8 cellular contexts compared by ENCODE assay signal in genomic region chr2:20447437-20448245, GRCh38. TPM values are rescaled to one million over a fixed set of nuclear protein-coding genes. Genes with fewer than 3 reads are reported as not detected.
DNase-seq lines count a peak whose midpoint lies in the region; ATAC-seq and TF ChIP-seq lines count a peak whose summit lies in the region.

No MANE protein-coding gene starts in this region.

- H3K27ac ChIP-seq in CD4-positive, alpha-beta T cell (ENCODE audit: low read depth, low read length), result no peak overlapping the region
- H3K27ac ChIP-seq in esophagus muscularis mucosa (replicated peaks in 1 of 4) (peak overlapping the region; percentile 94 to 100 (median 98)), uterus (peak overlapping the region; percentile 96 to 97)

- no peaks in the 10 kb centered on the region for H3K9me3 Mint-ChIP-seq in CD4-positive, alpha-beta T cell
- H3K9me3 Mint-ChIP-seq in activated CD4-positive, alpha-beta T cell treated with anti-CD3 and anti-CD28 coated beads, Interleukin-2, amount 10 ng/mL, durations not matched to agents 7 days and 5 days, result no peaks in the 10 kb centered on the region
- no peaks in the 10 kb centered on the region for H3K9me3 Mint-ChIP-seq in naive B cell

- CTCF ChIA-PET in CD4-positive, alpha-beta T cell (lab: Charles Lee), result interaction anchor here (1.0 to 1.9 kb wide), 3 partner anchors 188 to 516 kb away, joined by 3 to 10 read pairs (median 4); partner anchors contain the start of gene HS1BP3
- CTCF ChIA-PET in activated CD4-positive, alpha-beta T cell treated with anti-CD3 and anti-CD28 coated beads, Interleukin-2, amount 10 ng/mL, durations not matched to agents 7 days and 5 days (lab: Charles Lee), result interaction anchor here (1.0 to 2.2 kb wide), 11 partner anchors 10 to 516 kb away, joined by 3 to 21 read pairs (median 4); partner anchors contain the start of gene HS1BP3

- H3K27me3 Mint-ChIP-seq in CD4-positive, alpha-beta T cell, result peaks cover 35% of the 10 kb centered on the region
- H3K27me3 Mint-ChIP-seq in activated CD4-positive, alpha-beta T cell treated with anti-CD3 and anti-CD28 coated beads, Interleukin-2, amount 10 ng/mL, durations not matched to agents 7 days and 5 days, result peaks cover 53% of the 10 kb centered on the region
- peaks cover 4 to 9% (median 6%) of the 10 kb centered on the region in 3 donors for H3K27me3 Mint-ChIP-seq in naive B cell

- under 1% methylated on average over 28 of the region's 78 CpGs for WGBS in esophagus muscularis mucosa

- POLR2A ChIA-PET in CD4-positive, alpha-beta T cell (lab: Charles Lee), result interaction anchor here (1.0 to 2.0 kb wide), 10 partner anchors 19 to 1888 kb away, joined by 3 to 30 read pairs (median 4); partner anchors contain the start of genes HS1BP3, LDAH and RDH14
- POLR2A ChIA-PET in activated CD4-positive, alpha-beta T cell treated with anti-CD3 and anti-CD28 coated beads, Interleukin-2, amount 10 ng/mL, durations not matched to agents 7 days and 5 days (lab: Charles Lee), result interaction anchor here (0.7 to 1.5 kb wide), 2 partner anchors 10 to 82 kb away, joined by 3 to 5 read pairs; no protein-coding TSS in a partner anchor

- peaks cover 15 to 26% (median 18%) of the 10 kb centered on the region in 4 donors for H3K36me3 ChIP-seq in esophagus muscularis mucosa
- H3K36me3 ChIP-seq in uterus, result no peaks in the 10 kb centered on the region

- intact Hi-C loops in CD4-positive, alpha-beta T cell (cut with DNase I, micrococcal nuclease), result loop anchor here in 1 of 2 experiments (5.0 to 10.0 kb wide), 2 partner anchors 515 to 1883 kb away; partner anchors contain the start of gene RDH14
- intact Hi-C loops in esophagus muscularis mucosa (cut with DNase I) (no loop called here), uterus (cut with DNase I; ENCODE audit: low total_unique reads) (no loop called here)

- TF ChIP-seq EP300 in esophagus muscularis mucosa (IDR thresholded peaks at IDR 0.05), result no peak

- H3K4me1 ChIP-seq in esophagus muscularis mucosa, result peaks cover 29 to 62% (median 58%) of the 10 kb centered on the region in 4 donors
- H3K4me1 ChIP-seq in uterus, result no peaks in the 10 kb centered on the region

- H3K27ac Mint-ChIP-seq in CD4-positive, alpha-beta T cell, result no peak overlapping the region
- H3K27ac Mint-ChIP-seq in activated CD4-positive, alpha-beta T cell treated with anti-CD3 and anti-CD28 coated beads, Interleukin-2, amount 10 ng/mL, durations not matched to agents 7 days and 5 days, result no peak overlapping the region
- H3K27ac Mint-ChIP-seq in naive B cell, result peak overlapping the region; percentile 87 to 98 (median 92)

- H3K4me3 Mint-ChIP-seq in CD4-positive, alpha-beta T cell, result peak overlapping the region; percentile 84
- H3K4me3 Mint-ChIP-seq in activated CD4-positive, alpha-beta T cell treated with anti-CD3 and anti-CD28 coated beads, Interleukin-2, amount 10 ng/mL, durations not matched to agents 7 days and 5 days, result peak overlapping the region; percentile 61
- H3K4me3 Mint-ChIP-seq in naive B cell, result peak overlapping the region; percentile 78 to 95 (median 90)

- TF ChIP-seq POLR2A in esophagus muscularis mucosa (IDR thresholded peaks at IDR 0.05; ENCODE audit: low read depth) (peak; percentile 34), uterus (IDR thresholded peaks at IDR 0.05) (no peak)

- peak overlapping the region; percentile 73 to 99 (median 78) for H3K4me3 ChIP-seq in esophagus muscularis mucosa
- H3K4me3 ChIP-seq in uterus, result peak overlapping the region; percentile 89 to 97

- DNase-seq in CD4-positive, alpha-beta T cell, result peak in 5 of 10 experiments; percentile 6 to 36 (median 14)
- peak; percentile 32 for DNase-seq in HT1080 (ENCODE audit: low read depth)
- peak; percentile 24 for DNase-seq in activated CD4-positive, alpha-beta T cell treated with anti-CD3 and anti-CD28 coated beads, Interleukin-2, amount 10 ng/mL, durations not matched to agents 7 days and 5 days
- no peak for DNase-seq in esophagus muscularis mucosa (ENCODE audit: extremely low spot score)
- DNase-seq in naive B cell, result peak; percentile 29
- DNase-seq in uterus, result peak; percentile 64 to 67
- no peak for DNase-seq in MV-4-11 (lab: John Stamatoyannopoulos, UW)

- no peaks in the 10 kb centered on the region for H3K4me1 Mint-ChIP-seq in CD4-positive, alpha-beta T cell (ENCODE audit: low read depth)
- peaks cover 7% of the 10 kb centered on the region for H3K4me1 Mint-ChIP-seq in activated CD4-positive, alpha-beta T cell treated with anti-CD3 and anti-CD28 coated beads, Interleukin-2, amount 10 ng/mL, durations not matched to agents 7 days and 5 days
- peaks cover 4 to 12% (median 11%) of the 10 kb centered on the region in 3 donors for H3K4me1 Mint-ChIP-seq in naive B cell

- H3K9me3 ChIP-seq in CD4-positive, alpha-beta T cell (ENCODE audit: control insufficient read depth, low read length), result no peaks in the 10 kb centered on the region
- H3K9me3 ChIP-seq in esophagus muscularis mucosa (no peaks in the 10 kb centered on the region), uterus (no peaks in the 10 kb centered on the region)

- no peaks in the 10 kb centered on the region for H3K36me3 Mint-ChIP-seq in CD4-positive, alpha-beta T cell (ENCODE audit: low read depth)
- no peaks in the 10 kb centered on the region for H3K36me3 Mint-ChIP-seq in activated CD4-positive, alpha-beta T cell treated with anti-CD3 and anti-CD28 coated beads, Interleukin-2, amount 10 ng/mL, durations not matched to agents 7 days and 5 days (ENCODE audit: low read depth)
- peaks cover 0 to 6% of the 10 kb centered on the region in 2 donors for H3K36me3 Mint-ChIP-seq in naive B cell

- no peak for TF ChIP-seq CTCF in CD4-positive, alpha-beta T cell (IDR thresholded peaks at IDR 0.05)
- TF ChIP-seq CTCF in esophagus muscularis mucosa (IDR thresholded peaks at IDR 0.05), result no peak
- peak in 1 of 4 experiments; percentile 3 for TF ChIP-seq CTCF in uterus (IDR thresholded peaks at IDR 0.05)

- no peak for ATAC-seq in CD4-positive, alpha-beta T cell (ENCODE audit: poor library complexity)
- peak; percentile 5 for ATAC-seq in GM19025 (IDR thresholded peaks at IDR 0.05; ENCODE audit: low read depth, unreplicated experiment)
- no peak for ATAC-seq in naive B cell (ENCODE audit: low read depth in 2 of 2)

- peaks cover 22% of the 10 kb centered on the region for H3K27me3 ChIP-seq in CD4-positive, alpha-beta T cell (ENCODE audit: control insufficient read depth, insufficient read depth, low read length)
- H3K27me3 ChIP-seq in esophagus muscularis mucosa (no peaks in the 10 kb centered on the region), uterus (no peaks in the 10 kb centered on the region)

RNA-seq across cellular contexts. Expression of gene RHOB, which starts 0.8 kb away (rescaled TPM):
- 10 to 100 TPM; 25.9 to 26.6 TPM for total RNA-seq in CD4-positive, alpha-beta T cell
- total RNA-seq in HT1080 (2014; rRNA removed; shearing (Covaris generic)), result 102 and 107 TPM in 2 replicates
- polyA plus RNA-seq in HT1080 (2015; cell fraction: cytosol; rRNA removed), result 73.4 and 77.7 TPM in 2 replicates
- polyA plus RNA-seq in HT1080 (2015; cell fraction: nucleus; rRNA removed), result 65.4 and 72.1 TPM in 2 replicates
- under 1 TPM; 0.52 to 0.67 TPM for total RNA-seq in activated CD4-positive, alpha-beta T cell treated with anti-CD3 and anti-CD28 coated beads, Interleukin-2, amount 10 ng/mL, durations not matched to agents 7 days and 5 days
- total RNA-seq in esophagus muscularis mucosa (1,000 to 10,000 TPM in 3 of 4 donors, 100 to 1,000 TPM in 1; 809 to 1,532 (median 1,203) TPM), uterus (1,000 to 10,000 TPM in 1 of 4 donors, 100 to 1,000 TPM in 3; 242 to 1,280 (median 486) TPM)
- polyA plus RNA-seq in naive B cell (ENCODE audit: low read depth in 6 of 6), result 10 to 100 TPM; 10.3 to 68.9 (median 23.8) TPM

Comparison
In these comparisons a context has a peak if more than half of its experiments do, and no peak if none do; other contexts are left out.
1. DNase-seq: peak in HT1080 (single experiment), activated CD4-positive, alpha-beta T cell treated with anti-CD3 and anti-CD28 coated beads, Interleukin-2, amount 10 ng/mL, durations not matched to agents 7 days and 5 days (single experiment), naive B cell (single experiment) and uterus (2 of 2); none in esophagus muscularis mucosa (single experiment) and MV-4-11 (single experiment).
2. H3K27ac Mint-ChIP-seq: peak in naive B cell (6 of 6); none in CD4-positive, alpha-beta T cell (single experiment) and activated CD4-positive, alpha-beta T cell treated with anti-CD3 and anti-CD28 coated beads, Interleukin-2, amount 10 ng/mL, durations not matched to agents 7 days and 5 days (single experiment).
3. RNA of gene RHOB, which starts 0.8 kb away (total RNA-seq): 809 to 1,532 TPM in esophagus muscularis mucosa, 242 to 1,280 TPM in uterus, 102 to 107 TPM in HT1080 and 25.9 to 26.6 TPM in CD4-positive, alpha-beta T cell; 0.52 to 0.67 TPM in activated CD4-positive, alpha-beta T cell treated with anti-CD3 and anti-CD28 coated beads, Interleukin-2, amount 10 ng/mL, durations not matched to agents 7 days and 5 days; every median in the first group is over 10 times any median in the second.
4. Peak in every context shown above with its lines, with median percentiles within 50 percentile points of each other: H3K4me3 Mint-ChIP-seq.